In genomic region chr12:117685115-117685926, GRCh38 we compare ENCODE assay signal across 1 cellular context.
TF ChIP-seq lines count a peak whose summit lies in the region.

No MANE protein-coding gene starts in this region.

TF ChIP-seq in HEK293, 187 proteins besides CTCF, POLR2A, EP300 and RAD21 (continued from another document and continues in another):
- TF ChIP-seq, protein P1, sequence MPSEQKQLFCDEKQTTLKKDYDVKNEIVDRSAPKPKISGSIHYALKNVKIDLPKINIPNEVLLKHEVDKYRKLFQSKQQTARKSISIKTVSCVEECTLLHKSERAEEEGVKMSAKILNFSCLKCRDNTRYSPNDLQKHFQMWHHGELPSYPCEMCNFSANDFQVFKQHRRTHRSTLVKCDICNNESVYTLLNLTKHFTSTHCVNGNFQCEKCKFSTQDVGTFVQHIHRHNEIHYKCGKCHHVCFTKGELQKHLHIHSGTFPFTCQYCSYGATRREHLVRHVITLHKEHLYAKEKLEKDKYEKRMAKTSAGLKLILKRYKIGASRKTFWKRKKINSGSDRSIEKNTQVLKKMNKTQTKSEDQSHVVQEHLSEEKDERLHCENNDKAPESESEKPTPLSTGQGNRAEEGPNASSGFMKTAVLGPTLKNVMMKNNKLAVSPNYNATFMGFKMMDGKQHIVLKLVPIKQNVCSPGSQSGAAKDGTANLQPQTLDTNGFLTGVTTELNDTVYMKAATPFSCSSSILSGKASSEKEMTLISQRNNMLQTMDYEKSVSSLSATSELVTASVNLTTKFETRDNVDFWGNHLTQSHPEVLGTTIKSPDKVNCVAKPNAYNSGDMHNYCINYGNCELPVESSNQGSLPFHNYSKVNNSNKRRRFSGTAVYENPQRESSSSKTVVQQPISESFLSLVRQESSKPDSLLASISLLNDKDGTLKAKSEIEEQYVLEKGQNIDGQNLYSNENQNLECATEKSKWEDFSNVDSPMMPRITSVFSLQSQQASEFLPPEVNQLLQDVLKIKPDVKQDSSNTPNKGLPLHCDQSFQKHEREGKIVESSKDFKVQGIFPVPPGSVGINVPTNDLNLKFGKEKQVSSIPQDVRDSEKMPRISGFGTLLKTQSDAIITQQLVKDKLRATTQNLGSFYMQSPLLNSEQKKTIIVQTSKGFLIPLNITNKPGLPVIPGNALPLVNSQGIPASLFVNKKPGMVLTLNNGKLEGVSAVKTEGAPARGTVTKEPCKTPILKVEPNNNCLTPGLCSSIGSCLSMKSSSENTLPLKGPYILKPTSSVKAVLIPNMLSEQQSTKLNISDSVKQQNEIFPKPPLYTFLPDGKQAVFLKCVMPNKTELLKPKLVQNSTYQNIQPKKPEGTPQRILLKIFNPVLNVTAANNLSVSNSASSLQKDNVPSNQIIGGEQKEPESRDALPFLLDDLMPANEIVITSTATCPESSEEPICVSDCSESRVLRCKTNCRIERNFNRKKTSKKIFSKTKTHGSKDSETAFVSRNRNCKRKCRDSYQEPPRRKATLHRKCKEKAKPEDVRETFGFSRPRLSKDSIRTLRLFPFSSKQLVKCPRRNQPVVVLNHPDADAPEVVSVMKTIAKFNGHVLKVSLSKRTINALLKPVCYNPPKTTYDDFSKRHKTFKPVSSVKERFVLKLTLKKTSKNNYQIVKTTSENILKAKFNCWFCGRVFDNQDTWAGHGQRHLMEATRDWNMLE (tag by site-specific recombination; conservative IDR thresholded peaks at IDR 0.05; ENCODE audit: low read depth), result no peak
- TF ChIP-seq ZNF416 (tag by site-specific recombination; IDR thresholded peaks at IDR 0.05) (no peak), KLF1 (tag by site-specific recombination; IDR thresholded peaks at IDR 0.05) (0 out of 2 replicates have a peak, but pooled peaks have one; percentile 41), ZNF544 (tag by site-specific recombination; IDR thresholded peaks at IDR 0.05) (no peak), ZNF488 (tag by site-specific recombination; IDR thresholded peaks at IDR 0.05) (no peak), ZNF610 (tag by site-specific recombination; IDR thresholded peaks at IDR 0.05; ENCODE audit: borderline replicate concordance) (no peak), ATF2 (tag by site-specific recombination; IDR thresholded peaks at IDR 0.05; ENCODE audit: low read depth) (no peak), ZBTB20 (tag by site-specific recombination; IDR thresholded peaks at IDR 0.05) (peak; percentile 92), ZBTB21 (tag by site-specific recombination; IDR thresholded peaks at IDR 0.05) (no peak), KLF17 (tag by site-specific recombination; IDR thresholded peaks at IDR 0.05) (0 out of 2 replicates have a peak, but pooled peaks have one; percentile 25), ZNF341 (tag by site-specific recombination; IDR thresholded peaks at IDR 0.05; ENCODE audit: low read depth) (peak; percentile 89), TRIM28 (IDR thresholded peaks at IDR 0.05; ENCODE audit: borderline replicate concordance, low read length) (no peak), ZNF133 (tag by site-specific recombination; IDR thresholded peaks at IDR 0.05) (no peak), ZBTB48 (tag by site-specific recombination; IDR thresholded peaks at IDR 0.05) (no peak), ZNF561 (tag by site-specific recombination; IDR thresholded peaks at IDR 0.05; ENCODE audit: borderline replicate concordance) (no peak), ZNF394 (tag by site-specific recombination; IDR thresholded peaks at IDR 0.05; ENCODE audit: borderline replicate concordance) (no peak; the same call in 1 of the 2 replicates), KLF9 (tag by site-specific recombination; IDR thresholded peaks at IDR 0.05; ENCODE audit: low read depth) (peak; percentile 22; the same call in 1 of the 2 replicates), ZNF623 (tag by site-specific recombination; IDR thresholded peaks at IDR 0.05) (no peak), GLIS2 (tag by site-specific recombination; IDR thresholded peaks at IDR 0.05) (no peak), ZNF280D (tag by site-specific recombination; IDR thresholded peaks at IDR 0.05) (no peak), ZNF302 (tag by site-specific recombination; IDR thresholded peaks at IDR 0.05; ENCODE audit: low read depth) (no peak), ZNF692 (tag by site-specific recombination; IDR thresholded peaks at IDR 0.05) (0 out of 2 replicates have a peak, but pooled peaks have one; percentile 50), ZIC2 (tag by site-specific recombination; IDR thresholded peaks at IDR 0.05) (peak; percentile 16; the same call in 1 of the 2 replicates), SP2 (tag by site-specific recombination; IDR thresholded peaks at IDR 0.05) (0 out of 2 replicates have a peak, but pooled peaks have one; percentile 26), SP7 (tag by site-specific recombination; IDR thresholded peaks at IDR 0.05) (peak; percentile 54), ZNF837 (tag by site-specific recombination; IDR thresholded peaks at IDR 0.05) (no peak), IKZF3 (tag by site-specific recombination; IDR thresholded peaks at IDR 0.05) (no peak), SCRT2 (tag by site-specific recombination; IDR thresholded peaks at IDR 0.05) (peak; percentile 88)
- TF ChIP-seq, protein P2, sequence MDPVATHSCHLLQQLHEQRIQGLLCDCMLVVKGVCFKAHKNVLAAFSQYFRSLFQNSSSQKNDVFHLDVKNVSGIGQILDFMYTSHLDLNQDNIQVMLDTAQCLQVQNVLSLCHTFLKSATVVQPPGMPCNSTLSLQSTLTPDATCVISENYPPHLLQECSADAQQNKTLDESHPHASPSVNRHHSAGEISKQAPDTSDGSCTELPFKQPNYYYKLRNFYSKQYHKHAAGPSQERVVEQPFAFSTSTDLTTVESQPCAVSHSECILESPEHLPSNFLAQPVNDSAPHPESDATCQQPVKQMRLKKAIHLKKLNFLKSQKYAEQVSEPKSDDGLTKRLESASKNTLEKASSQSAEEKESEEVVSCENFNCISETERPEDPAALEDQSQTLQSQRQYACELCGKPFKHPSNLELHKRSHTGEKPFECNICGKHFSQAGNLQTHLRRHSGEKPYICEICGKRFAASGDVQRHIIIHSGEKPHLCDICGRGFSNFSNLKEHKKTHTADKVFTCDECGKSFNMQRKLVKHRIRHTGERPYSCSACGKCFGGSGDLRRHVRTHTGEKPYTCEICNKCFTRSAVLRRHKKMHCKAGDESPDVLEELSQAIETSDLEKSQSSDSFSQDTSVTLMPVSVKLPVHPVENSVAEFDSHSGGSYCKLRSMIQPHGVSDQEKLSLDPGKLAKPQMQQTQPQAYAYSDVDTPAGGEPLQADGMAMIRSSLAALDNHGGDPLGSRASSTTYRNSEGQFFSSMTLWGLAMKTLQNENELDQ (tag by site-specific recombination; IDR thresholded peaks at IDR 0.05; ENCODE audit: low read depth), result no peak
- TF ChIP-seq, protein P3, sequence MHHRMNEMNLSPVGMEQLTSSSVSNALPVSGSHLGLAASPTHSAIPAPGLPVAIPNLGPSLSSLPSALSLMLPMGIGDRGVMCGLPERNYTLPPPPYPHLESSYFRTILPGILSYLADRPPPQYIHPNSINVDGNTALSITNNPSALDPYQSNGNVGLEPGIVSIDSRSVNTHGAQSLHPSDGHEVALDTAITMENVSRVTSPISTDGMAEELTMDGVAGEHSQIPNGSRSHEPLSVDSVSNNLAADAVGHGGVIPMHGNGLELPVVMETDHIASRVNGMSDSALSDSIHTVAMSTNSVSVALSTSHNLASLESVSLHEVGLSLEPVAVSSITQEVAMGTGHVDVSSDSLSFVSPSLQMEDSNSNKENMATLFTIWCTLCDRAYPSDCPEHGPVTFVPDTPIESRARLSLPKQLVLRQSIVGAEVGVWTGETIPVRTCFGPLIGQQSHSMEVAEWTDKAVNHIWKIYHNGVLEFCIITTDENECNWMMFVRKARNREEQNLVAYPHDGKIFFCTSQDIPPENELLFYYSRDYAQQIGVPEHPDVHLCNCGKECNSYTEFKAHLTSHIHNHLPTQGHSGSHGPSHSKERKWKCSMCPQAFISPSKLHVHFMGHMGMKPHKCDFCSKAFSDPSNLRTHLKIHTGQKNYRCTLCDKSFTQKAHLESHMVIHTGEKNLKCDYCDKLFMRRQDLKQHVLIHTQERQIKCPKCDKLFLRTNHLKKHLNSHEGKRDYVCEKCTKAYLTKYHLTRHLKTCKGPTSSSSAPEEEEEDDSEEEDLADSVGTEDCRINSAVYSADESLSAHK (tag by site-specific recombination; IDR thresholded peaks at IDR 0.05), result no peak
- TF ChIP-seq, protein P4, sequence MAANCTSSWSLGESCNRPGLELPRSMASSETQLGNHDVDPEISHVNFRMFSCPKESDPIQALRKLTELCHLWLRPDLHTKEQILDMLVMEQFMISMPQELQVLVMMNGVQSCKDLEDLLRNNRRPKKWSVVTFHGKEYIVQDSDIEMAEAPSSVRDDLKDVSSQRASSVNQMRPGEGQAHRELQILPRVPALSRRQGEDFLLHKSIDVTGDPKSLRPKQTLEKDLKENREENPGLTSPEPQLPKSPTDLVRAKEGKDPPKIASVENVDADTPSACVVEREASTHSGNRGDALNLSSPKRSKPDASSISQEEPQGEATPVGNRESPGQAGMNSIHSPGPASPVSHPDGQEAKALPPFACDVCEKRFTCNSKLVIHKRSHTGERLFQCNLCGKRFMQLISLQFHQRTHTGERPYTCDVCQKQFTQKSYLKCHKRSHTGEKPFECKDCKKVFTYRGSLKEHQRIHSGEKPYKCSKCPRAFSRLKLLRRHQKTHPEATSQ (tag by site-specific recombination; IDR thresholded peaks at IDR 0.05), result no peak
